ENCODE assay signal across 32 cellular contexts in genomic region chr16:12207939-12208338, GRCh38.
"Had no signal": no experiment of that assay in that cellular context is flagged by ENCODE, and none has a peak within 500 bp of the region (broad histone marks: within the 10 kb centered on the region; RNA-seq: fewer than 3 reads in every experiment).

No MANE protein-coding gene starts in this region.

- ATAC-seq: activated naive CD4-positive, alpha-beta T cell treated with anti-CD3 and anti-CD28 coated beads, Interleukin-2, amount 50 U/mL, for 72 hours; activated naive CD8-positive, alpha-beta T cell treated with anti-CD3 and anti-CD28 coated beads, Interleukin-2, amount 50 U/mL, for 24 hours; activated T-cell treated with anti-CD3 and anti-CD28 coated beads, Interleukin-2, amount 50 U/mL, for 4 hours; body of pancreas; Panc1; Right ventricle myocardium inferior; T-cell had no signal

- H3K36me3 ChIP-seq: ascending aorta, MG63 had no signal

- H3K4me1 ChIP-seq: ascending aorta, body of pancreas had no signal

- FAIRE-seq: bronchial epithelial cell, TTC549 had no signal

- DNase-seq: activated CD4-positive, alpha-beta memory T cell treated with anti-CD3 and anti-CD28 coated beads for 36 hours; activated CD4-positive, alpha-beta T cell treated with anti-CD3 and anti-CD28 coated beads, Interleukin-2, amount 10 ng/mL, durations not matched to agents 7 days and 5 days; activated CD4-positive, CD25-positive, alpha-beta regulatory T cell; activated CD8-positive, alpha-beta memory T cell treated with anti-CD3 and anti-CD28 coated beads for 24 hours; activated effector memory CD4-positive, alpha-beta T cell treated with anti-CD3 and anti-CD28 coated beads, Interleukin-2, amount 50 U/mL, for 16 hours; activated naive CD4-positive, alpha-beta T cell treated with Interleukin-2 at 50 U/mL for 16 hours; activated naive CD8-positive, alpha-beta T cell treated with anti-CD3 and anti-CD28 coated beads, Interleukin-2, amount 50 U/mL, for 24 hours; activated T-cell treated with anti-CD3 and anti-CD28 coated beads, Interleukin-2, amount 50 U/mL, for 4 hours; amniotic stem cell; body of pancreas; MV-4-11; NCI-H1092 treated with DMSO at 0.1 percent for 48 hours; NCI-H1436; NCI-H1694 treated with DMSO at 0.1 percent for 48 hours; NCI-H2029 treated with DMSO at 0.1 percent for 48 hours; NCI-H345; NCI-H510A treated with DMSO at 0.1 percent for 48 hours; NCI-H69; NK-92 treated with Interleukin-12 subunit alpha and Interleukin-12 subunit beta, amount 100 ng/mL, for 24 hours; OCI-M1; RPMI8226; T-cell; T-helper 2 cell; T1000 had no signal

- H3K27ac ChIP-seq: ascending aorta, body of pancreas, SK-N-MC had no signal

- H3K9me3 ChIP-seq: ascending aorta, body of pancreas, MG63 had no signal

- H3K27me3 ChIP-seq: ascending aorta, body of pancreas, MG63 had no signal

- H3K4me3 ChIP-seq: ascending aorta, body of pancreas, MG63, SK-N-MC had no signal
